1 cellular context compared by ENCODE assay signal in the genomic region with DNA sequence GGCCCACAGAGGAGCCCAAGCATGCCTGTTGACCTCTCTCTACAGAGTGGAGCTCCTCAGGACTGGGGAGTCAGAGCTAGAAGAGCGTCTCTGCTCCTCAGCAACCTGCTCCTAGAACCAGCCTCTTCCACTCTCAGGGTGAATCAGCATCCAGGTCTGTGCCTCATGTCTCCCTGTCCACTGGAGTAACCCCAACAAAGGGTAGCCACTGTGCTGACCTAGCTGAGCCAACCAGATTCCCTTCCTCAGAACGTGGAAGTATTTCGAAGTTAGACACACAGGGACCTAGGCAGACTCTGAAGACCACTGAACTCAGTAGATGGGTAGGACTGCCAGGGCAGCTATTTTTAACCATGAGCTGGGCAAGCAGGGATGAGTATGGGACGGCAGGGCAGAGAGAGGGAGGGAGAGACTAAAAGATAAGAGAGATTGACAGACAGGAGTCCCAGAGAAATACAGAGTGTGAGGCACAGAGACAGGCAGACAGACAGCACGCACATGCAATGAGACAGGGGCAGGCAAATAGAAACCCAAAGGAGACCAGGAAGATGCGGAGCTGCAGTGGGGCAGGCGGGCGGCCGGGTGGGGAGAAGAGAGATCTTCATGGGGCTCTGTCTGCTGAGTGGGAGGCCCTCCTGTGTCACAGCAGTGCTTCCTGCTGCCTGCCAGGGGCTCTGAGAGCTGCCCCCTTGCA.
TF ChIP-seq lines count a peak whose summit lies in the region.

No MANE protein-coding gene starts in this region.

TF ChIP-seq in K562, 482 proteins besides CTCF, POLR2A, EP300 and RAD21 (continued from another document and continues in another):
- TF ChIP-seq VEZF1 (CRISPR knock-in tag; IDR thresholded peaks at IDR 0.05): peak; percentile 18; the same call in 1 of the 2 replicates
- no peak for TF ChIP-seq PHF20 (IDR thresholded peaks at IDR 0.05; ENCODE audit: partially characterized antibody)
- TF ChIP-seq ZBED1 (IDR thresholded peaks at IDR 0.05): no peak
- TF ChIP-seq, protein P1, sequence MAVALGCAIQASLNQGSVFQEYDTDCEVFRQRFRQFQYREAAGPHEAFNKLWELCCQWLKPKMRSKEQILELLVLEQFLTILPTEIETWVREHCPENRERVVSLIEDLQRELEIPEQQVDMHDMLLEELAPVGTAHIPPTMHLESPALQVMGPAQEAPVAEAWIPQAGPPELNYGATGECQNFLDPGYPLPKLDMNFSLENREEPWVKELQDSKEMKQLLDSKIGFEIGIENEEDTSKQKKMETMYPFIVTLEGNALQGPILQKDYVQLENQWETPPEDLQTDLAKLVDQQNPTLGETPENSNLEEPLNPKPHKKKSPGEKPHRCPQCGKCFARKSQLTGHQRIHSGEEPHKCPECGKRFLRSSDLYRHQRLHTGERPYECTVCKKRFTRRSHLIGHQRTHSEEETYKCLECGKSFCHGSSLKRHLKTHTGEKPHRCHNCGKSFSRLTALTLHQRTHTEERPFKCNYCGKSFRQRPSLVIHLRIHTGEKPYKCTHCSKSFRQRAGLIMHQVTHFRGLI (CRISPR knock-in tag; IDR thresholded peaks at IDR 0.05): no peak
- TF ChIP-seq HMG20A (CRISPR knock-in tag; conservative IDR thresholded peaks at IDR 0.05): no peak
- no peak for TF ChIP-seq POLR3G (IDR thresholded peaks at IDR 0.05; ENCODE audit: extremely low read depth, insufficient read length, insufficient replicate concordance)
- TF ChIP-seq MCM7 (IDR thresholded peaks at IDR 0.05): no peak
- no peak for TF ChIP-seq HDAC8 (tag; IDR thresholded peaks at IDR 0.05)
- no peak for TF ChIP-seq NKRF (IDR thresholded peaks at IDR 0.05; ENCODE audit: borderline replicate concordance)
- TF ChIP-seq ZNF79 (CRISPR knock-in tag; IDR thresholded peaks at IDR 0.05; ENCODE audit: low read depth): no peak
- TF ChIP-seq SFPQ (IDR thresholded peaks at IDR 0.05; ENCODE audit: low read depth, low read length): no peak
- TF ChIP-seq ZNF165 (CRISPR knock-in tag; IDR thresholded peaks at IDR 0.05; ENCODE audit: borderline replicate concordance): no peak
- TF ChIP-seq, protein P2, sequence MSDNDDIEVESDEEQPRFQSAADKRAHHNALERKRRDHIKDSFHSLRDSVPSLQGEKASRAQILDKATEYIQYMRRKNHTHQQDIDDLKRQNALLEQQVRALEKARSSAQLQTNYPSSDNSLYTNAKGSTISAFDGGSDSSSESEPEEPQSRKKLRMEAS (CRISPR knock-in tag; IDR thresholded peaks at IDR 0.05): no peak; the same call in 1 of the 2 replicates
- 0 out of 2 replicates have a peak, but pooled peaks have one; percentile 18 for TF ChIP-seq NBN (IDR thresholded peaks at IDR 0.05; ENCODE audit: low read depth)
- TF ChIP-seq HDAC6 (IDR thresholded peaks at IDR 0.05; ENCODE audit: low read depth, low read length): no peak
- no peak for TF ChIP-seq ZNF696 (CRISPR knock-in tag; conservative IDR thresholded peaks at IDR 0.05)
- no peak for TF ChIP-seq ZNF77 (CRISPR knock-in tag; IDR thresholded peaks at IDR 0.05)
- TF ChIP-seq ATF7 (IDR thresholded peaks at IDR 0.05): peak; percentile 34; the same call in 1 of the 2 replicates
- no peak for TF ChIP-seq HNRNPL (IDR thresholded peaks at IDR 0.05; ENCODE audit: low read depth, low read length)
- TF ChIP-seq ZNF277 (CRISPR knock-in tag; IDR thresholded peaks at IDR 0.05; ENCODE audit: borderline replicate concordance): no peak
- TF ChIP-seq HDAC2 (IDR thresholded peaks at IDR 0.05): no peak; the same call in 1 of the 2 replicates
- no peak for TF ChIP-seq JUN (IDR thresholded peaks at IDR 0.05; ENCODE audit: borderline replicate concordance, low read depth, low read length)
- no peak for TF ChIP-seq JUN (CRISPR knock-in tag; IDR thresholded peaks at IDR 0.05; ENCODE audit: borderline replicate concordance)
- TF ChIP-seq ZC3H11A (IDR thresholded peaks at IDR 0.05; ENCODE audit: low read depth, low read length): no peak
- no peak for TF ChIP-seq TCF15 (CRISPR knock-in tag; IDR thresholded peaks at IDR 0.05)
- no peak for TF ChIP-seq DLX4 (CRISPR knock-in tag; IDR thresholded peaks at IDR 0.05)
- no peak for TF ChIP-seq E2F5 (CRISPR knock-in tag; IDR thresholded peaks at IDR 0.05)
- TF ChIP-seq NFRKB (IDR thresholded peaks at IDR 0.05; ENCODE audit: low read depth): no peak
- TF ChIP-seq MTA1 (IDR thresholded peaks at IDR 0.05; ENCODE audit: borderline replicate concordance): peak; percentile 81
- TF ChIP-seq ZNF311 (CRISPR knock-in tag; IDR thresholded peaks at IDR 0.05): no peak
- TF ChIP-seq ZBTB17 (CRISPR knock-in tag; IDR thresholded peaks at IDR 0.05): no peak
- no peak for TF ChIP-seq RUNX1 (IDR thresholded peaks at IDR 0.05; ENCODE audit: low read depth)
- no peak for TF ChIP-seq SMAD2 (IDR thresholded peaks at IDR 0.05; ENCODE audit: low read depth, low read length)
- TF ChIP-seq, protein P3, sequence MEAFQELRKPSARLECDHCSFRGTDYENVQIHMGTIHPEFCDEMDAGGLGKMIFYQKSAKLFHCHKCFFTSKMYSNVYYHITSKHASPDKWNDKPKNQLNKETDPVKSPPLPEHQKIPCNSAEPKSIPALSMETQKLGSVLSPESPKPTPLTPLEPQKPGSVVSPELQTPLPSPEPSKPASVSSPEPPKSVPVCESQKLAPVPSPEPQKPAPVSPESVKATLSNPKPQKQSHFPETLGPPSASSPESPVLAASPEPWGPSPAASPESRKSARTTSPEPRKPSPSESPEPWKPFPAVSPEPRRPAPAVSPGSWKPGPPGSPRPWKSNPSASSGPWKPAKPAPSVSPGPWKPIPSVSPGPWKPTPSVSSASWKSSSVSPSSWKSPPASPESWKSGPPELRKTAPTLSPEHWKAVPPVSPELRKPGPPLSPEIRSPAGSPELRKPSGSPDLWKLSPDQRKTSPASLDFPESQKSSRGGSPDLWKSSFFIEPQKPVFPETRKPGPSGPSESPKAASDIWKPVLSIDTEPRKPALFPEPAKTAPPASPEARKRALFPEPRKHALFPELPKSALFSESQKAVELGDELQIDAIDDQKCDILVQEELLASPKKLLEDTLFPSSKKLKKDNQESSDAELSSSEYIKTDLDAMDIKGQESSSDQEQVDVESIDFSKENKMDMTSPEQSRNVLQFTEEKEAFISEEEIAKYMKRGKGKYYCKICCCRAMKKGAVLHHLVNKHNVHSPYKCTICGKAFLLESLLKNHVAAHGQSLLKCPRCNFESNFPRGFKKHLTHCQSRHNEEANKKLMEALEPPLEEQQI (IDR thresholded peaks at IDR 0.05): no peak
- TF ChIP-seq YBX1 (IDR thresholded peaks at IDR 0.05): no peak
- TF ChIP-seq ZNF384 (IDR thresholded peaks at IDR 0.05; ENCODE audit: low read depth, low read length): no peak
- TF ChIP-seq, protein P4, sequence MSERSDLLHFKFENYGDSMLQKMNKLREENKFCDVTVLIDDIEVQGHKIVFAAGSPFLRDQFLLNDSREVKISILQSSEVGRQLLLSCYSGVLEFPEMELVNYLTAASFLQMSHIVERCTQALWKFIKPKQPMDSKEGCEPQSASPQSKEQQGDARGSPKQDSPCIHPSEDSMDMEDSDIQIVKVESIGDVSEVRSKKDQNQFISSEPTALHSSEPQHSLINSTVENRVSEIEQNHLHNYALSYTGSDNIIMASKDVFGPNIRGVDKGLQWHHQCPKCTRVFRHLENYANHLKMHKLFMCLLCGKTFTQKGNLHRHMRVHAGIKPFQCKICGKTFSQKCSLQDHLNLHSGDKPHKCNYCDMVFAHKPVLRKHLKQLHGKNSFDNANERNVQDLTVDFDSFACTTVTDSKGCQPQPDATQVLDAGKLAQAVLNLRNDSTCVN (CRISPR knock-in tag; IDR thresholded peaks at IDR 0.05): no peak
- TF ChIP-seq CC2D1A (IDR thresholded peaks at IDR 0.05): no peak
- no peak for TF ChIP-seq ZNF354B (CRISPR knock-in tag; IDR thresholded peaks at IDR 0.05)
- peak; percentile 60 for TF ChIP-seq SMARCE1 (IDR thresholded peaks at IDR 0.05)
- no peak for TF ChIP-seq BCOR (IDR thresholded peaks at IDR 0.05)
- TF ChIP-seq ELF2 (CRISPR knock-in tag; IDR thresholded peaks at IDR 0.05): no peak
- TF ChIP-seq HNRNPK (IDR thresholded peaks at IDR 0.05; ENCODE audit: low read depth, low read length, poor library complexity, severe bottlenecking): no peak
- TF ChIP-seq ZNF444 (CRISPR knock-in tag; IDR thresholded peaks at IDR 0.05): no peak
- no peak for TF ChIP-seq FOXA1 (IDR thresholded peaks at IDR 0.05; ENCODE audit: borderline replicate concordance)
- TF ChIP-seq GABPA (tag; conservative IDR thresholded peaks at IDR 0.05; ENCODE audit: low read depth): no peak
- TF ChIP-seq, protein P5, sequence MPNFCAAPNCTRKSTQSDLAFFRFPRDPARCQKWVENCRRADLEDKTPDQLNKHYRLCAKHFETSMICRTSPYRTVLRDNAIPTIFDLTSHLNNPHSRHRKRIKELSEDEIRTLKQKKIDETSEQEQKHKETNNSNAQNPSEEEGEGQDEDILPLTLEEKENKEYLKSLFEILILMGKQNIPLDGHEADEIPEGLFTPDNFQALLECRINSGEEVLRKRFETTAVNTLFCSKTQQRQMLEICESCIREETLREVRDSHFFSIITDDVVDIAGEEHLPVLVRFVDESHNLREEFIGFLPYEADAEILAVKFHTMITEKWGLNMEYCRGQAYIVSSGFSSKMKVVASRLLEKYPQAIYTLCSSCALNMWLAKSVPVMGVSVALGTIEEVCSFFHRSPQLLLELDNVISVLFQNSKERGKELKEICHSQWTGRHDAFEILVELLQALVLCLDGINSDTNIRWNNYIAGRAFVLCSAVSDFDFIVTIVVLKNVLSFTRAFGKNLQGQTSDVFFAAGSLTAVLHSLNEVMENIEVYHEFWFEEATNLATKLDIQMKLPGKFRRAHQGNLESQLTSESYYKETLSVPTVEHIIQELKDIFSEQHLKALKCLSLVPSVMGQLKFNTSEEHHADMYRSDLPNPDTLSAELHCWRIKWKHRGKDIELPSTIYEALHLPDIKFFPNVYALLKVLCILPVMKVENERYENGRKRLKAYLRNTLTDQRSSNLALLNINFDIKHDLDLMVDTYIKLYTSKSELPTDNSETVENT (CRISPR knock-in tag; IDR thresholded peaks at IDR 0.05): no peak
